12 cellular contexts compared by ENCODE assay signal in genomic region chr9:68577778-68578591, GRCh38.
DNase-seq lines count a peak whose midpoint lies in the region; ATAC-seq lines count a peak whose summit lies in the region.
"Had no signal": no experiment of that assay in that cellular context is flagged by ENCODE, and none has a peak within 500 bp of the region (broad histone marks: within the 10 kb centered on the region; RNA-seq: fewer than 3 reads in every experiment).

No MANE protein-coding gene starts in this region.

- H3K36me3 Mint-ChIP-seq in stimulated activated naive B cell treated with anti-CD40 and anti-IgM and Interleukin-4, amounts not matched to agents 10 μg/mL and 1 μg/mL and 100 μg/mL, for 72 hours, result peaks cover 0 to 4% of the 10 kb centered on the region in 2 donors
- H3K36me3 Mint-ChIP-seq: activated naive CD8-positive, alpha-beta T cell treated with anti-CD3 and anti-CD28 coated beads for 36 hours had no signal

- H3K4me1 Mint-ChIP-seq in stimulated activated naive B cell treated with anti-CD40 and anti-IgM and Interleukin-4, amounts not matched to agents 10 μg/mL and 1 μg/mL and 100 μg/mL, for 72 hours, result peaks cover 26 to 50% of the 10 kb centered on the region in 2 donors
- H3K4me1 Mint-ChIP-seq: activated CD4-positive, alpha-beta T cell treated with anti-CD3 and anti-CD28 coated beads, Interleukin-2, amount 10 ng/mL, durations not matched to agents 24 days and 14 days; activated naive CD8-positive, alpha-beta T cell treated with anti-CD3 and anti-CD28 coated beads for 36 hours had no signal

- H3K27ac Mint-ChIP-seq in stimulated activated naive B cell treated with anti-CD40 and anti-IgM and Interleukin-4, amounts not matched to agents 10 μg/mL and 1 μg/mL and 100 μg/mL, for 72 hours, result peak overlapping the region; percentile 89
- H3K27ac Mint-ChIP-seq: activated CD4-positive, alpha-beta T cell treated with anti-CD3 and anti-CD28 coated beads, Interleukin-2, amount 10 ng/mL, durations not matched to agents 24 days and 14 days; activated naive CD8-positive, alpha-beta T cell treated with anti-CD3 and anti-CD28 coated beads for 36 hours had no signal

- H3K27me3 Mint-ChIP-seq in stimulated activated naive B cell treated with anti-CD40 and anti-IgM and Interleukin-4, amounts not matched to agents 10 μg/mL and 1 μg/mL and 100 μg/mL, for 72 hours, result no peaks in the 10 kb centered on the region

- H3K4me3 Mint-ChIP-seq in stimulated activated naive B cell treated with anti-CD40 and anti-IgM and Interleukin-4, amounts not matched to agents 10 μg/mL and 1 μg/mL and 100 μg/mL, for 72 hours, result peak overlapping the region; percentile 39 to 62
- H3K4me3 Mint-ChIP-seq: activated CD4-positive, alpha-beta T cell treated with anti-CD3 and anti-CD28 coated beads, Interleukin-2, amount 10 ng/mL, durations not matched to agents 24 days and 14 days; activated naive CD8-positive, alpha-beta T cell treated with anti-CD3 and anti-CD28 coated beads for 36 hours had no signal

- DNase-seq in stimulated activated naive B cell treated with anti-CD40 and anti-IgM and Interleukin-4, amounts not matched to agents 10 μg/mL and 1 μg/mL and 100 μg/mL, for 72 hours, result peak; percentile 59
- no peak for DNase-seq in SKM-1 (lab: John Stamatoyannopoulos, UW; ENCODE audit: unreplicated experiment)
- no peak for DNase-seq in stimulated activated CD8-positive, alpha-beta memory T cell treated with anti-CD3 and anti-CD28 coated beads, Interleukin-4, amount 100 ng/mL, for 48 hours
- DNase-seq in activated CD4-positive, alpha-beta T cell treated with anti-CD3 and anti-CD28 coated beads for 48 hours, result no peak
- DNase-seq: activated CD4-positive, alpha-beta T cell treated with anti-CD3 and anti-CD28 coated beads, Interleukin-2, amount 10 ng/mL, durations not matched to agents 24 days and 14 days; activated naive CD8-positive, alpha-beta T cell treated with anti-CD3 and anti-CD28 coated beads for 36 hours; effector CD4-positive, alpha-beta T cell; mucosa of descending colon; NCI-H1436 treated with DMSO at 0.1 percent for 48 hours had no signal

- H3K9me3 Mint-ChIP-seq in stimulated activated naive B cell treated with anti-CD40 and anti-IgM and Interleukin-4, amounts not matched to agents 10 μg/mL and 1 μg/mL and 100 μg/mL, for 72 hours, result peaks cover 0 to 5% of the 10 kb centered on the region in 2 donors
- H3K9me3 Mint-ChIP-seq: activated CD4-positive, alpha-beta T cell treated with anti-CD3 and anti-CD28 coated beads, Interleukin-2, amount 10 ng/mL, durations not matched to agents 24 days and 14 days; activated naive CD8-positive, alpha-beta T cell treated with anti-CD3 and anti-CD28 coated beads for 36 hours had no signal

- ATAC-seq in GM19043 (IDR thresholded peaks at IDR 0.05; ENCODE audit: low read depth, unreplicated experiment) (peak; percentile 76), HG02623 (IDR thresholded peaks at IDR 0.05; ENCODE audit: unreplicated experiment) (peak; percentile 64), HG03442 (IDR thresholded peaks at IDR 0.05; ENCODE audit: unreplicated experiment) (peak; percentile 82)
- ATAC-seq in stimulated activated naive B cell treated with anti-CD40 and anti-IgM and Interleukin-4, amounts not matched to agents 10 μg/mL and 1 μg/mL and 100 μg/mL, for 72 hours (replicated peaks), result peak; percentile 91 to 94
- ATAC-seq: mucosa of descending colon had no signal
